In the genomic region with DNA sequence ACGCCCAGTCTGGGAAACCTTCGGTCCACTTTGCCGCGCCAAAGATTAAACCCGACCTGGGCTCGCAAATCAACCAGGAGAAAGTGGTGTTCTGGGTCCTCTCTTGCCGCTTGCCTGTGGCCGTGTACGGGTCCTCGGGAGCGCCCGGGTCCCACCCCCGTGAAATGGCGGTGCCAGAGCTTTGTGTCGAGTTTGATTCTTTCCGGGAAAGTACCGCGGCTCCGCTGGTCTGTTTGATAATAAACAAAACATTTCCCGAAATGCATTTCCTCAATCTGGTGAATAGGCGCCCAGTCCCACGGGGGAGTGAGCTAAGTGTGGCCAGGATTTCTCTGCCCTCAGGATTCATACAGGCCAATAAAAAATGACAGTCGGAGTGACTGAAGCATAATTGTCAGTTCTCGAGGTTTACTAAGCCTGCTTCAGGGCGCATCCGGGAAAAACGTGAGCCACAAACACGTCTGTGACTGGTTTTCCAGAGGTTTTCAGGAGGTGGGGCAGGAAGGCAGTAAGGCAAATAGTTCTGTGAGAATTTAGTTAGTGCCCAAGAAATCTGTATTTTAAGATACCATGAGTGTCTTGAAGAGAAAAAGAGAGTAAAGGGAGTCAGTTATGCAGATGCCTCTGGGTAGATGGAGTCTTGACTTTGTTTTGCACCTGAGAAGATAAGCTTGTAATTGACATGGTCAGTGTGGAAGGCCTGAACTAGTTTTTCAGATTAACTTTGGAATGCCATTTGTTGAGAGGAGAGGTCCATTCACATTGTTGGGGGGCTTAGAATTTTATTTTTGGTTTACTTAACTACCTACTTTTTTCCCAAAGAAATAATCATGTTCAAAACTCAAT, we compare ENCODE assay signal across 8 cellular contexts. TPM values are rescaled to one million over a fixed set of nuclear protein-coding genes. Genes with fewer than 3 reads are reported as not detected.
DNase-seq lines count a peak whose midpoint lies in the region; ATAC-seq lines count a peak whose summit lies in the region.

No MANE protein-coding gene starts in this region.

- peak; percentile 29 for ATAC-seq in HG02943 (IDR thresholded peaks at IDR 0.05; ENCODE audit: low read depth, unreplicated experiment)

- no peaks in the 10 kb centered on the region for H3K4me1 ChIP-seq in ectodermal cell (ENCODE audit: control insufficient read depth, insufficient read depth, low read length)

- no peak overlapping the region for H3K27ac ChIP-seq in ectodermal cell (ENCODE audit: insufficient read depth, low read depth, low read length, poor library complexity, severe bottlenecking)

- WGBS in ectodermal cell, 2 experiments = 1 to 2% methylated on average over 28 of the region's 28 CpGs

- DNase-seq in SKM-1 treated with dmso at 0.1 percent for 144 hours (lab: John Stamatoyannopoulos, UW; ENCODE audit: unreplicated experiment) (peak; percentile 9), SKM-1 (lab: John Stamatoyannopoulos, UW; ENCODE audit: unreplicated experiment) (no peak), NCI-H2107 (lab: John Stamatoyannopoulos, UW) (peak; percentile 45), lung microvascular endothelial cell (ENCODE audit: low read depth in 2 of 2) (peak; percentile 74 to 84)
- DNase-seq in activated CD4-positive, alpha-beta T cell treated with anti-CD3 and anti-CD28 coated beads for 48 hours = peak; percentile 81
- peak; percentile 43 to 61 (median 52) for DNase-seq in stimulated activated CD4-positive, alpha-beta T cell treated with anti-CD3 and anti-CD28 coated beads, TNF-alpha, amount 100 ng/mL, for 48 hours (ENCODE audit: low read depth in 3 of 3)

- H3K36me3 ChIP-seq in ectodermal cell (ENCODE audit: control insufficient read depth, insufficient read depth, low read length) = no peaks in the 10 kb centered on the region

- H3K4me3 ChIP-seq in ectodermal cell (ENCODE audit: insufficient read depth, low read depth, low read length) = peak overlapping the region; percentile 86

- no peaks in the 10 kb centered on the region for H3K9me3 ChIP-seq in ectodermal cell (ENCODE audit: control insufficient read depth, low read length)

- no peaks in the 10 kb centered on the region for H3K27me3 ChIP-seq in ectodermal cell (ENCODE audit: control insufficient read depth, insufficient read depth, low read length, poor library complexity, severe bottlenecking)

RNA-seq across cellular contexts. Expression of a gene that starts 0.7 kb away (rescaled TPM):
- polyA plus RNA-seq in ectodermal cell (2013, experiment 1 of 4) = 14.5 TPM
- 12.4 TPM for polyA plus RNA-seq in ectodermal cell (2013, experiment 2 of 4)
- 8.9 TPM for polyA plus RNA-seq in ectodermal cell (2013, experiment 3 of 4)
- polyA plus RNA-seq in ectodermal cell (2013, experiment 4 of 4) = 11.6 TPM
- total RNA-seq in lung microvascular endothelial cell = 13.1 and 19.2 TPM in 2 replicates

RNA-seq across cellular contexts. Expression of a gene that starts 59.3 kb away (rescaled TPM):
- 7.7 TPM for polyA plus RNA-seq in ectodermal cell (2013, experiment 1 of 4)
- 8.2 TPM for polyA plus RNA-seq in ectodermal cell (2013, experiment 2 of 4)
- polyA plus RNA-seq in ectodermal cell (2013, experiment 3 of 4) = 6.1 TPM
- polyA plus RNA-seq in ectodermal cell (2013, experiment 4 of 4) = 9.3 TPM
- 34.0 and 46.4 TPM in 2 replicates for total RNA-seq in lung microvascular endothelial cell
